Comparison of ENCODE assay signal across 8 cellular contexts in the genomic region with DNA sequence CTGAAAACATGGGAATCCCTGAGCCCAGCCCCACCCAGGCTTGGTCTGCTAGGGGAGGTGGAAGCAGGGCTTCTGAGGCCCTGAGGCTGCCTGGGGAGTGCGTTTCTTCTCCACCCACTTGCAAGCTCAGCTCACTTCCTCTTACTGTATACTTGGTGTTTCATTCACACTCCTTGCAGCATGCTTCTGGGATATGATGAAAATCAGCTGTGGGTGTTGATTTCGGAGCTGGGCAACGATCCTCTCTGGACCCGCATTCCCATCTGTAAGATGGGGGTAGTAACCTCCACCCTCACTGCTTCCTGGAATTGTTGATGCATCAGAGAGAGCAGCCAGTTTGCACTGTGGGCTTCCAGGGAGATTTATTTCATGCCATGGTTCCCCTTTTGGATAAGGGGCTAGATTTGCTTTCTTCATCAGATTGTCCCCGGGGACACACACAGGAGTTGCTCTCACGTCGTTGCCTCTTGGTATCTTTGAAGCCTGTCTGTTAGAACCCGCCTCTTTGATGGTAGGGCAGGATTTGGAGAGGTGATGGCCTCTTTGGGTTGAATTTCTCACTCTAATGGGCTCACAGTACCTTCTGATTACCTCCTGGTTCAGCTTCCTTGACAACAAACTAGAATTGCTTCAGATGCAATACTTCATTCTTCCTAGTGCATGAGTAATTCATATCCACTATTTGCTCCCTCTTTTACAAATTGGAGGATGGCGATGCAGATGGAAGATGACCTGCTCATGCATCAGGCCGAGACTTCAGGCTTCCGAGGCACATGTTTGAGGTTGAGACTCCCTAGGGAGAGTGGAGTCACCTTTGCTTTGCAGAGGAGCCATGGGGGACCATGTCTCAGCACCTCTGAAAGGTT. TPM values are rescaled to one million over a fixed set of nuclear protein-coding genes. Genes with fewer than 3 reads are reported as not detected.
DNase-seq lines count a peak whose midpoint lies in the region; ATAC-seq, FAIRE-seq and TF ChIP-seq lines count a peak whose summit lies in the region.

No MANE protein-coding gene starts in this region.

- H3K27ac ChIP-seq in RWPE2 (ENCODE audit: poor library complexity, severe bottlenecking) = peak overlapping the region; percentile 99

- FAIRE-seq in frontal cortex (lab: Jason Lieb, UNC) = no peak

- H3K4me3 ChIP-seq in RWPE2 (ENCODE audit: severe bottlenecking) (no peak overlapping the region), fibroblast of pulmonary artery (replicated peaks; ENCODE audit: low read depth, low read length) (no peak overlapping the region)

- peaks cover 15% of the 10 kb centered on the region for H3K9me3 ChIP-seq in RWPE2 (ENCODE audit: severe bottlenecking)

- TF ChIP-seq CTCF in AG09319 (IDR thresholded peaks at IDR 0.05; ENCODE audit: low read depth, low read length) (no peak), RWPE2 (IDR thresholded peaks at IDR 0.05; ENCODE audit: poor library complexity, severe bottlenecking) (no peak), fibroblast of pulmonary artery (IDR thresholded peaks at IDR 0.05; ENCODE audit: low read length, missing control alignments) (no peak)

- H3K27me3 ChIP-seq in RWPE2 (ENCODE audit: insufficient read depth, poor library complexity, severe bottlenecking) = no peaks in the 10 kb centered on the region

- H3K4me1 ChIP-seq in RWPE2 (ENCODE audit: insufficient read depth, poor library complexity, severe bottlenecking) = peaks cover 81% of the 10 kb centered on the region

- ATAC-seq in GM19025 (IDR thresholded peaks at IDR 0.05; ENCODE audit: low read depth, unreplicated experiment) = peak; percentile 32
- ATAC-seq in RWPE2 (ENCODE audit: low read depth) = peak; percentile 70
- no peak for ATAC-seq in HG03196 (IDR thresholded peaks at IDR 0.05; ENCODE audit: unreplicated experiment)

- no peaks in the 10 kb centered on the region for H3K36me3 ChIP-seq in RWPE2 (ENCODE audit: low read depth)

- DNase-seq in AG09319 (ENCODE audit: extremely low read depth, low read depth) (peak; percentile 50), RWPE2 (ENCODE audit: low spot score) (no peak), fibroblast of pulmonary artery (ENCODE audit: low read depth) (peak; percentile 79), stromal cell of bone marrow (ENCODE audit: low read depth) (peak; percentile 40), frontal cortex (ENCODE audit: low spot score in 2 of 2) (no peak), NCI-H510A (lab: John Stamatoyannopoulos, UW) (no peak)

RNA-seq across cellular contexts. Expression of a gene that starts 40.4 kb away (rescaled TPM):
- total RNA-seq in frontal cortex = 46.1 TPM

Comparison
In these comparisons a context has a peak if more than half of its experiments do, and no peak if none do; other contexts are left out.
1. DNase-seq: peak in AG09319 (single experiment), fibroblast of pulmonary artery (single experiment) and stromal cell of bone marrow (single experiment); none in RWPE2 (single experiment), frontal cortex (0 of 2) and NCI-H510A (single experiment).